9 cellular contexts compared by ENCODE assay signal in genomic region chr5:157327771-157328170, GRCh38.
A peak's percentile ranks its signal among the peaks of the same experiment; 100 is the strongest.
DNase-seq lines count a peak whose midpoint lies in the region; ATAC-seq and TF ChIP-seq lines count a peak whose summit lies in the region.
"Had no signal": no experiment of that assay in that cellular context is flagged by ENCODE, and none has a peak within 500 bp of the region (broad histone marks: within the 10 kb centered on the region; RNA-seq: fewer than 3 reads in every experiment).

No MANE protein-coding gene starts in this region.

- H2AFZ ChIP-seq in mammary epithelial cell (ENCODE audit: low read depth, low read length) = peak overlapping the region; percentile 57

- CTCF ChIA-PET in mammary epithelial cell (lab: Charles Lee; ENCODE audit: low non-redundant PET) = interaction anchor here (0.5 to 0.7 kb wide), 3 partner anchors 27 to 1251 kb away, joined by 3 to 5 read pairs (median 3); no protein-coding TSS in a partner anchor
- CTCF ChIA-PET in MCF 10A (lab: Yijun Ruan, JAX) = interaction anchor here (0.5 to 8.3 kb wide), 52 partner anchors 9 to 779 kb away, joined by 3 to 178 read pairs (median 6); partner anchors contain the start of genes LSM11 and THG1L

- H4K20me1 ChIP-seq in mammary epithelial cell (ENCODE audit: insufficient read depth, low read length) = no peaks in the 10 kb centered on the region

- H3K4me1 ChIP-seq in mammary epithelial cell (ENCODE audit: insufficient read depth, low read length) = no peaks in the 10 kb centered on the region
- H3K4me1 ChIP-seq in duodenal mucosa (ENCODE audit: control insufficient read depth in 1 of 2, insufficient read depth in 2 of 2, low read length in 2 of 2) = peaks cover 12 to 29% of the 10 kb centered on the region in 2 donors
- peaks cover 0 to 10% (median 0%) of the 10 kb centered on the region in 3 donors for H3K4me1 ChIP-seq in gastroesophageal sphincter
- H3K4me1 ChIP-seq: prostate gland had no signal

- H3K27ac Mint-ChIP-seq in MCF 10A (ENCODE audit: low read depth, unreplicated experiment) (no peak overlapping the region), T-helper 17 cell (peak overlapping the region; percentile 94)
- H3K27ac Mint-ChIP-seq in stimulated activated naive B cell treated with anti-CD40 and anti-IgM and Interleukin-4, amounts not matched to agents 10 μg/mL and 1 μg/mL and 100 μg/mL, for 72 hours = peak overlapping the region; percentile 28

- dilution Hi-C loops in mammary epithelial cell (cut with HindIII; ENCODE audit: low sequenced_read_pairs) = loop anchor here (10.0 kb wide), 1 partner anchor 147 kb away; no protein-coding TSS in a partner anchor

- no peak overlapping the region for H3K4me2 ChIP-seq in mammary epithelial cell (ENCODE audit: insufficient read depth, low read depth, low read length)

- WGBS in mammary epithelial cell (ENCODE audit: low coverage, missing lambda C conversion rate) = 70% methylated on average over 3 of the region's 3 CpGs
- 100% methylated on average over 1 of the region's 3 CpGs; no CpG with 5 or more reads in 1 of the 2 donors for WGBS in gastroesophageal sphincter (ENCODE audit: low coverage in 1 of 2), 2 donors

- H3K79me2 ChIP-seq in mammary epithelial cell (ENCODE audit: insufficient read depth, low read length) = no peaks in the 10 kb centered on the region

- H3K4me3 ChIP-seq in mammary epithelial cell (replicated peaks in 1 of 3; ENCODE audit: insufficient read depth in 1 of 3, low read depth in 2 of 3, low read length in 3 of 3) = no peak overlapping the region
- peak overlapping the region; percentile 46 to 49 for H3K4me3 ChIP-seq in duodenal mucosa (ENCODE audit: low read depth in 1 of 2, low read length in 2 of 2)
- no peak overlapping the region for H3K4me3 ChIP-seq in gastroesophageal sphincter
- H3K4me3 ChIP-seq: prostate gland had no signal

- no peak for DNase-seq in mammary epithelial cell
- DNase-seq in MCF 10A (ENCODE audit: unreplicated experiment) = no peak
- no peak for DNase-seq in T-helper 17 cell
- no peak for DNase-seq in stimulated activated naive B cell treated with anti-CD40 and anti-IgM and Interleukin-4, amounts not matched to agents 10 μg/mL and 1 μg/mL and 100 μg/mL, for 72 hours
- DNase-seq in DMS114 treated with DMSO at 0.1 percent for 48 hours (lab: John Stamatoyannopoulos, UW; ENCODE audit: unreplicated experiment) = no peak

- POLR2A ChIA-PET in MCF 10A (lab: Yijun Ruan, JAX) = interaction anchor here (0.8 to 1.1 kb wide), 6 partner anchors 14 to 416 kb away, joined by 3 to 6 read pairs (median 4); partner anchors contain the start of gene LSM11

- TF ChIP-seq CTCF in mammary epithelial cell (conservative IDR thresholded peaks at IDR 0.05 in 1 of 2, IDR thresholded peaks at IDR 0.05 in 1 of 2; ENCODE audit: extremely low read depth in 1 of 2, insufficient read depth in 1 of 2, low read depth in 1 of 2, low read length in 2 of 2) = no peak
- TF ChIP-seq CTCF in MCF 10A (IDR thresholded peaks at IDR 0.05; ENCODE audit: unreplicated experiment) = no peak
- no peak for TF ChIP-seq CTCF in gastroesophageal sphincter (IDR thresholded peaks at IDR 0.05)

- H3K4me1 Mint-ChIP-seq in MCF 10A (ENCODE audit: insufficient read depth, unreplicated experiment) (no peaks in the 10 kb centered on the region), T-helper 17 cell (peaks cover 23% of the 10 kb centered on the region)
- H3K4me1 Mint-ChIP-seq in stimulated activated naive B cell treated with anti-CD40 and anti-IgM and Interleukin-4, amounts not matched to agents 10 μg/mL and 1 μg/mL and 100 μg/mL, for 72 hours = peaks cover 15 to 26% of the 10 kb centered on the region in 2 donors

- no peak for TF ChIP-seq EP300 in gastroesophageal sphincter (IDR thresholded peaks at IDR 0.05)

- no peak overlapping the region for H3K27ac ChIP-seq in mammary epithelial cell (ENCODE audit: insufficient read depth, low read depth, low read length)
- no peak overlapping the region for H3K27ac ChIP-seq in duodenal mucosa (ENCODE audit: low read depth, low read length)
- H3K27ac ChIP-seq in gastroesophageal sphincter = no peak overlapping the region
- H3K27ac ChIP-seq: prostate gland had no signal

- in situ Hi-C loops in mammary epithelial cell (cut with MboI; ENCODE audit: low sequenced_read_pairs in 2 of 2) = loop anchor here (5.0 to 25.0 kb wide), 4 partner anchors 150 to 417 kb away; partner anchors contain the start of genes LSM11 (in 2 of the 2) and THG1L (in 1 of the 2)

- TF ChIP-seq POLR2A in gastroesophageal sphincter (IDR thresholded peaks at IDR 0.05) = no peak

- H3K36me3 ChIP-seq in mammary epithelial cell (ENCODE audit: insufficient read depth, low read length) (no peaks in the 10 kb centered on the region), duodenal mucosa (ENCODE audit: control insufficient read depth in 1 of 2, insufficient read depth in 2 of 2, low read length in 2 of 2) (peaks cover 3 to 16% of the 10 kb centered on the region in 2 donors), gastroesophageal sphincter (peaks cover 0 to 49% of the 10 kb centered on the region in 2 donors)
- H3K36me3 ChIP-seq: prostate gland had no signal

- ATAC-seq in T-helper 17 cell = peak; percentile 82
- peak; percentile 18 to 31 for ATAC-seq in stimulated activated naive B cell treated with anti-CD40 and anti-IgM and Interleukin-4, amounts not matched to agents 10 μg/mL and 1 μg/mL and 100 μg/mL, for 72 hours (replicated peaks)
- ATAC-seq in GM21390 (IDR thresholded peaks at IDR 0.05; ENCODE audit: unreplicated experiment) = no peak
- ATAC-seq in gastroesophageal sphincter = no peak

- H3K9me3 Mint-ChIP-seq in MCF 10A (ENCODE audit: unreplicated experiment) = no peaks in the 10 kb centered on the region
- H3K9me3 Mint-ChIP-seq in stimulated activated naive B cell treated with anti-CD40 and anti-IgM and Interleukin-4, amounts not matched to agents 10 μg/mL and 1 μg/mL and 100 μg/mL, for 72 hours = no peaks in the 10 kb centered on the region

- no peaks in the 10 kb centered on the region for H3K9me3 ChIP-seq in mammary epithelial cell (replicated peaks; ENCODE audit: insufficient read depth, low read length)
- H3K9me3 ChIP-seq in T-helper 17 cell (ENCODE audit: control insufficient read depth, low read length, poor library complexity, severe bottlenecking) = no peaks in the 10 kb centered on the region
- H3K9me3 ChIP-seq in duodenal mucosa (ENCODE audit: control insufficient read depth in 1 of 2, low read length in 2 of 2) = no peaks in the 10 kb centered on the region
- H3K9me3 ChIP-seq in gastroesophageal sphincter = no peaks in the 10 kb centered on the region
- H3K9me3 ChIP-seq: prostate gland had no signal

- H3K9ac ChIP-seq in mammary epithelial cell (ENCODE audit: insufficient read depth, low read length) (no peak overlapping the region), duodenal mucosa (ENCODE audit: low read depth in 1 of 2, low read length in 2 of 2) (peak overlapping the region in 1 of 2 donors; percentile 12)

- H3K4me3 Mint-ChIP-seq in MCF 10A (ENCODE audit: unreplicated experiment) (no peak overlapping the region), T-helper 17 cell (peak overlapping the region; percentile 71)
- no peak overlapping the region for H3K4me3 Mint-ChIP-seq in stimulated activated naive B cell treated with anti-CD40 and anti-IgM and Interleukin-4, amounts not matched to agents 10 μg/mL and 1 μg/mL and 100 μg/mL, for 72 hours

- intact Hi-C loops in mammary epithelial cell (cut with micrococcal nuclease) (loop anchor here (1.0 to 5.0 kb wide), 5 partner anchors 103 to 416 kb away; partner anchors contain the start of gene LSM11), MCF 10A (cut with micrococcal nuclease) (loop anchor here (1.0 kb wide), 6 partner anchors 104 to 416 kb away; partner anchors contain the start of genes LSM11 and THG1L)

- H3K36me3 Mint-ChIP-seq in MCF 10A (ENCODE audit: insufficient read depth, unreplicated experiment) (peaks cover 28% of the 10 kb centered on the region), T-helper 17 cell (ENCODE audit: low read depth) (peaks cover 16% of the 10 kb centered on the region)
- peaks cover 57 to 71% of the 10 kb centered on the region in 2 donors for H3K36me3 Mint-ChIP-seq in stimulated activated naive B cell treated with anti-CD40 and anti-IgM and Interleukin-4, amounts not matched to agents 10 μg/mL and 1 μg/mL and 100 μg/mL, for 72 hours

- no peaks in the 10 kb centered on the region for H3K27me3 ChIP-seq in mammary epithelial cell (ENCODE audit: insufficient read depth, low read length)
- no peaks in the 10 kb centered on the region for H3K27me3 ChIP-seq in duodenal mucosa (ENCODE audit: control insufficient read depth in 1 of 2, insufficient read depth in 2 of 2, low read length in 2 of 2)
- no peaks in the 10 kb centered on the region for H3K27me3 ChIP-seq in gastroesophageal sphincter

- BruUV-seq in mammary epithelial cell (replicated peaks; lab: Mats Ljungman, UMichigan) (no TSS peak), MCF 10A (replicated peaks; lab: Mats Ljungman, UMichigan) (no TSS peak)

- H3K27me3 Mint-ChIP-seq in MCF 10A (ENCODE audit: insufficient read depth, unreplicated experiment) = no peaks in the 10 kb centered on the region
- H3K27me3 Mint-ChIP-seq in T-helper 17 cell = no peaks in the 10 kb centered on the region
- no peaks in the 10 kb centered on the region for H3K27me3 Mint-ChIP-seq in stimulated activated naive B cell treated with anti-CD40 and anti-IgM and Interleukin-4, amounts not matched to agents 10 μg/mL and 1 μg/mL and 100 μg/mL, for 72 hours

Comparison
In these comparisons a context has a peak if more than half of its experiments do, and no peak if none do; other contexts are left out.
1. H3K4me3 ChIP-seq: peak in duodenal mucosa (2 of 2); none in mammary epithelial cell (0 of 3) and gastroesophageal sphincter (0 of 2).
2. ATAC-seq: peak in T-helper 17 cell (single experiment) and stimulated activated naive B cell treated with anti-CD40 and anti-IgM and Interleukin-4, amounts not matched to agents 10 μg/mL and 1 μg/mL and 100 μg/mL, for 72 hours (2 of 2); none in GM21390 (single experiment) and gastroesophageal sphincter (single experiment).